Comparison of ENCODE assay signal across 14 cellular contexts in genomic region chr3:55089211-55089610, GRCh38.
"Had no signal": no experiment of that assay in that cellular context is flagged by ENCODE, and none has a peak within 500 bp of the region (broad histone marks: within the 10 kb centered on the region; RNA-seq: fewer than 3 reads in every experiment).

No MANE protein-coding gene starts in this region.

- DNase-seq: activated CD4-positive, alpha-beta T cell treated with anti-CD3 and anti-CD28 coated beads, Interleukin-2, amount 50 U/mL, for 4 hours; activated naive CD4-positive, alpha-beta T cell treated with anti-CD3 and anti-CD28 coated beads, Interleukin-2, amount 50 U/mL, for 16 hours; activated T-cell treated with anti-CD3 and anti-CD28 coated beads, Interleukin-2, amount 50 U/mL, for 1 hour; amniotic stem cell; colonic mucosa; foreskin keratinocyte; head of caudate nucleus; islet precursor cell; left lung; stimulated activated CD4-positive, alpha-beta T cell treated with anti-CD3 and anti-CD28 coated beads, Interleukin-4, amount 100 ng/mL, for 1 hour; stimulated activated CD8-positive, alpha-beta memory T cell treated with anti-CD3 and anti-CD28 coated beads, Interleukin-4, amount 100 ng/mL, for 48 hours; stimulated activated naive CD8-positive, alpha-beta T cell treated with anti-CD3 and anti-CD28 coated beads, Interleukin-15, Interleukin-2, amounts not matched to agents 100 U/mL and 50 U/mL, for 24 hours; T-helper 2 cell had no signal

- H3K9me3 ChIP-seq: colonic mucosa, left lung had no signal

- H3K27me3 ChIP-seq: colonic mucosa, foreskin keratinocyte, left lung had no signal

- H3K4me3 ChIP-seq: cardiac muscle cell, colonic mucosa, left lung had no signal

- H3K4me1 ChIP-seq: colonic mucosa, foreskin keratinocyte, left lung had no signal

- H3K36me3 ChIP-seq: cardiac muscle cell, colonic mucosa, left lung had no signal

- H3K27ac ChIP-seq: cardiac muscle cell, colonic mucosa, foreskin keratinocyte, left lung had no signal
